17 cellular contexts compared by ENCODE assay signal in the genomic region with DNA sequence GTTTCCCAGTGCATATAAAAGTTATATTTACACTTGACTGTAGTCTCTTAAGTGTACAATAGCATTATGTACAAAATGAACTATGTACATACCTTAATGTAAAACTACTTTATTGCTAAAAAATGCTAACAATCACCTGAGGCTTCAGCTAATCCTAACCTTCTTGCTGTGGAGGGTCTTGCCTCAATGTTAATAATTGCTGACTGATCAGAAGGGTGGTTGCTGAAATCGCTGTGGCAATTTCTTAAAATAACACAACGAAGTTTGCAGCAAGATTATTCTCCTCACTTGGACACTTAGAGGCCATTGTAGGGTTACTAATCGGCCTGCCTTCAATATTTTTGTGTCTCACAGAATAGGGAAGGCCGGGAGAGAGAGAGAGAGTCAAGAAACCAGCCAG. TPM values are rescaled to one million over a fixed set of nuclear protein-coding genes. Genes with fewer than 3 reads are reported as not detected.
DNase-seq lines count a peak whose midpoint lies in the region; ATAC-seq lines count a peak whose summit lies in the region.
"Had no signal": no experiment of that assay in that cellular context is flagged by ENCODE, and none has a peak within 500 bp of the region (broad histone marks: within the 10 kb centered on the region; RNA-seq: fewer than 3 reads in every experiment).

No MANE protein-coding gene starts in this region.

- peaks cover 15% of the 10 kb centered on the region for H3K36me3 Mint-ChIP-seq in activated T-cell treated with anti-CD3 and anti-CD28 coated beads, Interleukin-2, amount 50 U/mL, for 24 hours (ENCODE audit: low read depth)
- H3K36me3 Mint-ChIP-seq in T-cell = peaks cover 6% of the 10 kb centered on the region

- no peaks in the 10 kb centered on the region for H3K27me3 Mint-ChIP-seq in activated T-cell treated with anti-CD3 and anti-CD28 coated beads, Interleukin-2, amount 50 U/mL, for 24 hours
- H3K27me3 Mint-ChIP-seq in T-cell = no peaks in the 10 kb centered on the region

- peaks cover 76% of the 10 kb centered on the region for H3K4me1 Mint-ChIP-seq in activated T-cell treated with anti-CD3 and anti-CD28 coated beads, Interleukin-2, amount 50 U/mL, for 24 hours (ENCODE audit: low read depth)
- H3K4me1 Mint-ChIP-seq in T-cell = peaks cover 75 to 84% (median 83%) of the 10 kb centered on the region in 3 donors

- intact Hi-C loops in posterior cingulate gyrus (cut with DNase I) = no loop called here

- DNase-seq in activated T-cell treated with anti-CD3 and anti-CD28 coated beads, Interleukin-2, amount 50 U/mL, for 24 hours = no peak
- no peak for DNase-seq in activated T-cell treated with anti-CD3 and anti-CD28 coated beads, Interleukin-2, amount 50 U/mL, for 1 hour
- DNase-seq in T-cell (no peak), islet precursor cell (peak; percentile 7), posterior cingulate gyrus (no peak), NCI-H345 treated with DMSO at 0.1 percent for 48 hours (lab: John Stamatoyannopoulos, UW; ENCODE audit: unreplicated experiment) (no peak), retina (no peak)
- DNase-seq: GOT3, NCI-H1105 treated with DMSO at 0.1 percent for 48 hours, NCI-H1694, NCI-H510A treated with DMSO at 0.1 percent for 48 hours, NCI-H774, OCI-M1, SHP77 had no signal

- peak overlapping the region; percentile 47 for H3K27ac Mint-ChIP-seq in activated T-cell treated with anti-CD3 and anti-CD28 coated beads, Interleukin-2, amount 50 U/mL, for 24 hours
- peak overlapping the region; percentile 37 to 83 for H3K27ac Mint-ChIP-seq in T-cell

- no peak for ATAC-seq in T-cell (replicated peaks in 1 of 4)
- ATAC-seq: HCT116 had no signal

- H3K4me3 Mint-ChIP-seq in activated T-cell treated with anti-CD3 and anti-CD28 coated beads, Interleukin-2, amount 50 U/mL, for 24 hours = no peak overlapping the region
- no peak overlapping the region for H3K4me3 Mint-ChIP-seq in T-cell

- H3K9me3 Mint-ChIP-seq in activated T-cell treated with anti-CD3 and anti-CD28 coated beads, Interleukin-2, amount 50 U/mL, for 24 hours = no peaks in the 10 kb centered on the region
- no peaks in the 10 kb centered on the region for H3K9me3 Mint-ChIP-seq in T-cell

- POLR2A ChIA-PET in T-cell (lab: Charles Lee) = no interaction called here

- CTCF ChIA-PET in T-cell (lab: Charles Lee) = no interaction called here

RNA-seq across cellular contexts. Expression of a gene that starts 24.7 kb away (rescaled TPM):
- total RNA-seq in T-cell = 10 to 100 TPM; 15.7 to 21.7 (median 16.1) TPM

RNA-seq across cellular contexts. Expression of a gene that starts 55.5 kb away (rescaled TPM):
- not detected for total RNA-seq in T-cell
- total RNA-seq: A172, RPMI7951 had no signal
